ENCODE assay signal across 19 cellular contexts in genomic region chr21:26288033-26288432, GRCh38.
"Had no signal": no experiment of that assay in that cellular context is flagged by ENCODE, and none has a peak within 500 bp of the region (broad histone marks: within the 10 kb centered on the region; RNA-seq: fewer than 3 reads in every experiment).

No MANE protein-coding gene starts in this region.

- H3K27ac ChIP-seq: SJCRH30 had no signal

- H3K27me3 ChIP-seq: SJCRH30 had no signal

- ATAC-seq: SK-N-SH treated with all-trans-retinoic acid at 6 μM for 48 hours had no signal

- H3K9me3 ChIP-seq: SJCRH30 had no signal

- H3K36me3 ChIP-seq: SJCRH30 had no signal

- DNase-seq: KBM-7, MV-4-11, NCI-H1048, NCI-H1105, NCI-H1417, NCI-H1436 treated with DMSO at 0.1 percent for 48 hours, NCI-H1694, NCI-H187 treated with DMSO at 0.1 percent for 48 hours, NCI-H2029 treated with DMSO at 0.1 percent for 48 hours, NCI-H2171 treated with DMSO at 0.1 percent for 48 hours, NCI-H345, NCI-H446 treated with DMSO at 0.1 percent for 48 hours, NCI-H510A treated with DMSO at 0.1 percent for 48 hours, NCI-H526, NCI-H82, RPMI8226, SHP77 treated with DMSO at 0.1 percent for 48 hours, SJCRH30 had no signal

- H3K4me1 ChIP-seq: SJCRH30 had no signal

- H3K4me3 ChIP-seq: SJCRH30 had no signal
